Comparison of ENCODE assay signal across 10 cellular contexts in genomic region chr12:105352049-105352448, GRCh38. TPM values are rescaled to one million over a fixed set of nuclear protein-coding genes. Genes with fewer than 3 reads are reported as not detected.
DNase-seq lines count a peak whose midpoint lies in the region; ATAC-seq and TF ChIP-seq lines count a peak whose summit lies in the region.
"Had no signal": no experiment of that assay in that cellular context is flagged by ENCODE, and none has a peak within 500 bp of the region (broad histone marks: within the 10 kb centered on the region; RNA-seq: fewer than 3 reads in every experiment).

No MANE protein-coding gene starts in this region.

- H3K27ac Mint-ChIP-seq in activated naive CD8-positive, alpha-beta T cell treated with anti-CD3 and anti-CD28 coated beads, Interleukin-2, amount 10 ng/mL, durations not matched to agents 7 days and 5 days, result peak overlapping the region; percentile 84
- no peak overlapping the region for H3K27ac Mint-ChIP-seq in activated naive CD8-positive, alpha-beta T cell treated with anti-CD3 and anti-CD28 coated beads for 36 hours
- H3K27ac Mint-ChIP-seq in chondrocyte (ENCODE audit: unreplicated experiment), result no peak overlapping the region

- H3K4me3 ChIP-seq in Jurkat, Clone E6-1 (ENCODE audit: low read length), result peak overlapping the region; percentile 9
- H3K4me3 ChIP-seq in tibial artery, result no peak overlapping the region
- no peak overlapping the region for H3K4me3 ChIP-seq in lower lobe of right lung

- peak overlapping the region; percentile 43 to 77 for H3K27ac ChIP-seq in tibial artery
- no peak overlapping the region for H3K27ac ChIP-seq in lower lobe of right lung

- peaks cover 64% of the 10 kb centered on the region for H3K4me1 Mint-ChIP-seq in activated naive CD8-positive, alpha-beta T cell treated with anti-CD3 and anti-CD28 coated beads, Interleukin-2, amount 10 ng/mL, durations not matched to agents 7 days and 5 days
- peaks cover 15% of the 10 kb centered on the region for H3K4me1 Mint-ChIP-seq in activated naive CD8-positive, alpha-beta T cell treated with anti-CD3 and anti-CD28 coated beads for 36 hours
- peaks cover 72% of the 10 kb centered on the region for H3K4me1 Mint-ChIP-seq in chondrocyte (ENCODE audit: low read depth)

- peak overlapping the region; percentile 60 for H3K4me3 Mint-ChIP-seq in activated naive CD8-positive, alpha-beta T cell treated with anti-CD3 and anti-CD28 coated beads, Interleukin-2, amount 10 ng/mL, durations not matched to agents 7 days and 5 days
- H3K4me3 Mint-ChIP-seq in activated naive CD8-positive, alpha-beta T cell treated with anti-CD3 and anti-CD28 coated beads for 36 hours, result no peak overlapping the region
- H3K4me3 Mint-ChIP-seq in chondrocyte (ENCODE audit: unreplicated experiment), result no peak overlapping the region

- peaks cover 58% of the 10 kb centered on the region for H3K36me3 Mint-ChIP-seq in activated naive CD8-positive, alpha-beta T cell treated with anti-CD3 and anti-CD28 coated beads, Interleukin-2, amount 10 ng/mL, durations not matched to agents 7 days and 5 days
- peaks cover 21% of the 10 kb centered on the region for H3K36me3 Mint-ChIP-seq in activated naive CD8-positive, alpha-beta T cell treated with anti-CD3 and anti-CD28 coated beads for 36 hours
- peaks cover 20% of the 10 kb centered on the region for H3K36me3 Mint-ChIP-seq in chondrocyte (ENCODE audit: low read depth)

- intact Hi-C loops in tibial artery (cut with DNase I; ENCODE audit: low total_unique reads) (no loop called here), lower lobe of right lung (cut with DNase I) (no loop called here)

- peak; percentile 37 for DNase-seq in activated naive CD8-positive, alpha-beta T cell treated with anti-CD3 and anti-CD28 coated beads, Interleukin-2, amount 10 ng/mL, durations not matched to agents 7 days and 5 days
- no peak for DNase-seq in activated naive CD8-positive, alpha-beta T cell treated with anti-CD3 and anti-CD28 coated beads for 36 hours
- DNase-seq in Jurkat, Clone E6-1 (ENCODE audit: low read depth, low spot score), result peak; percentile 92
- DNase-seq in tibial artery, result no peak
- no peak for DNase-seq in dermis blood vessel endothelial cell
- DNase-seq in lower lobe of right lung, result no peak
- no peak for DNase-seq in chondrocyte (ENCODE audit: low spot score)
- DNase-seq: NCI-H510A treated with DMSO at 0.1 percent for 48 hours had no signal

- H3K9me3 Mint-ChIP-seq in activated naive CD8-positive, alpha-beta T cell treated with anti-CD3 and anti-CD28 coated beads, Interleukin-2, amount 10 ng/mL, durations not matched to agents 7 days and 5 days, result peaks cover 3% of the 10 kb centered on the region
- no peaks in the 10 kb centered on the region for H3K9me3 Mint-ChIP-seq in activated naive CD8-positive, alpha-beta T cell treated with anti-CD3 and anti-CD28 coated beads for 36 hours
- no peaks in the 10 kb centered on the region for H3K9me3 Mint-ChIP-seq in chondrocyte (ENCODE audit: low read depth)

- POLR2A ChIA-PET in activated naive CD8-positive, alpha-beta T cell treated with anti-CD3 and anti-CD28 coated beads, Interleukin-2, amount 10 ng/mL, durations not matched to agents 7 days and 5 days (lab: Charles Lee), result no interaction called here

- peak; percentile 83 for ATAC-seq in activated naive CD8-positive, alpha-beta T cell treated with anti-CD3 and anti-CD28 coated beads, Interleukin-2, amount 10 ng/mL, durations not matched to agents 7 days and 5 days (ENCODE audit: low read depth)
- ATAC-seq in HG02759 (IDR thresholded peaks at IDR 0.05; ENCODE audit: unreplicated experiment), result peak; percentile 88
- no peak for ATAC-seq in lower lobe of right lung
- ATAC-seq: HCT116 had no signal

- H3K27me3 ChIP-seq in tibial artery (no peaks in the 10 kb centered on the region), lower lobe of right lung (ENCODE audit: low read depth) (no peaks in the 10 kb centered on the region)

- no peaks in the 10 kb centered on the region for H3K36me3 ChIP-seq in tibial artery
- H3K36me3 ChIP-seq in lower lobe of right lung, result no peaks in the 10 kb centered on the region

- H3K27me3 Mint-ChIP-seq in activated naive CD8-positive, alpha-beta T cell treated with anti-CD3 and anti-CD28 coated beads, Interleukin-2, amount 10 ng/mL, durations not matched to agents 7 days and 5 days, result no peaks in the 10 kb centered on the region
- H3K27me3 Mint-ChIP-seq in activated naive CD8-positive, alpha-beta T cell treated with anti-CD3 and anti-CD28 coated beads for 36 hours, result no peaks in the 10 kb centered on the region
- no peaks in the 10 kb centered on the region for H3K27me3 Mint-ChIP-seq in chondrocyte (ENCODE audit: low read depth)

- H3K4me1 ChIP-seq in tibial artery (peaks cover 0 to 98% (median 53%) of the 10 kb centered on the region in 4 donors), lower lobe of right lung (no peaks in the 10 kb centered on the region)

- TF ChIP-seq CTCF in tibial artery (IDR thresholded peaks at IDR 0.05), result no peak
- TF ChIP-seq CTCF in lower lobe of right lung (IDR thresholded peaks at IDR 0.05), result no peak
- TF ChIP-seq CTCF in chondrocyte (IDR thresholded peaks at IDR 0.05), result no peak

- H3K9me3 ChIP-seq in tibial artery (no peaks in the 10 kb centered on the region), lower lobe of right lung (no peaks in the 10 kb centered on the region)

RNA-seq across cellular contexts. Expression of gene C12orf75, which starts 21.6 kb away (rescaled TPM):
- 100 to 1,000 TPM; 167 to 172 TPM for total RNA-seq in activated naive CD8-positive, alpha-beta T cell treated with anti-CD3 and anti-CD28 coated beads, Interleukin-2, amount 10 ng/mL, durations not matched to agents 7 days and 5 days
- 10 to 100 TPM; 56.0 to 57.5 TPM for total RNA-seq in activated naive CD8-positive, alpha-beta T cell treated with anti-CD3 and anti-CD28 coated beads for 36 hours
- 149 TPM for polyA plus RNA-seq in Jurkat, Clone E6-1 (2012; ENCODE audit: insufficient read depth, insufficient read length)
- total RNA-seq in dermis blood vessel endothelial cell (15.1 and 23.3 TPM in 2 replicates), lower lobe of right lung (14.2 TPM), chondrocyte (189 to 310 TPM (median 286 TPM) in 3 replicates)

Comparison
In these comparisons a context has a peak if more than half of its experiments do, and no peak if none do; other contexts are left out.
1. DNase-seq: peak in activated naive CD8-positive, alpha-beta T cell treated with anti-CD3 and anti-CD28 coated beads, Interleukin-2, amount 10 ng/mL, durations not matched to agents 7 days and 5 days (single experiment) and Jurkat, Clone E6-1 (single experiment); none in activated naive CD8-positive, alpha-beta T cell treated with anti-CD3 and anti-CD28 coated beads for 36 hours (single experiment), tibial artery (0 of 2), dermis blood vessel endothelial cell (single experiment), lower lobe of right lung (single experiment) and chondrocyte (single experiment).
2. ATAC-seq: peak in activated naive CD8-positive, alpha-beta T cell treated with anti-CD3 and anti-CD28 coated beads, Interleukin-2, amount 10 ng/mL, durations not matched to agents 7 days and 5 days (single experiment) and HG02759 (single experiment); none in lower lobe of right lung (0 of 2).